ENCODE assay signal across 8 cellular contexts in the genomic region with DNA sequence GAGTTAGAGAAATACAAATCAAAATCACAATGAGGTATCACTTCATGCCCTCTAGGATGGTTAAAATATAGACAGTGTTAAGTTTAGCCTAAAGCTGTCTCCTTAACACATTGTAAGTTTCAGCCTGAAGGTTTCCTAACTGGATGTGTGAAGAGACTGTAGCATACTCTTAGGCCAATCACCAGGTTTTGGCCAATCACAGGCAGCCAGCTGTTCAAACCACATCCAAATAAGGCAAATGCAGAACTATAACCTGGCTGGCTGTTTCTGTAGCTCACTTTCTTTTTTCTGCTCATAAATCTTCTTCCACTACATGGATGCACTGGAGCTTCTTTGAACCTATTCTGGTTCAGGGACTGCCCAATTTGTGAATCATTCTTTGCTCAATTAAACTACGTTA. TPM values are rescaled to one million over a fixed set of nuclear protein-coding genes. Genes with fewer than 3 reads are reported as not detected.
DNase-seq lines count a peak whose midpoint lies in the region; ATAC-seq and TF ChIP-seq lines count a peak whose summit lies in the region.

No MANE protein-coding gene starts in this region.

- no peak for DNase-seq in CD4-positive, alpha-beta memory T cell
- DNase-seq in adrenal gland (no peak), NCI-H1930 (lab: John Stamatoyannopoulos, UW) (no peak), COLO829 (ENCODE audit: low spot score) (no peak), SKM-1 treated with dmso at 0.1 percent for 144 hours (lab: John Stamatoyannopoulos, UW; ENCODE audit: unreplicated experiment) (no peak), gastrocnemius medialis (no peak)

- in situ Hi-C loops in gastrocnemius medialis (cut with MboI; ENCODE audit: low sequenced_read_pairs in 4 of 4): no loop called here

- no peak overlapping the region for H3K27ac ChIP-seq in CD4-positive, alpha-beta memory T cell (ENCODE audit: low read depth, low read length)
- H3K27ac ChIP-seq in adrenal gland (peak overlapping the region in 3 of 5 donors; percentile 37 to 81 (median 49)), gastrocnemius medialis (peak overlapping the region in 2 of 4 donors; percentile 7 to 19)

- peak overlapping the region; percentile 42 to 84 (median 66) for H3K4me3 Mint-ChIP-seq in CD4-positive, alpha-beta memory T cell

- H3K27me3 Mint-ChIP-seq in CD4-positive, alpha-beta memory T cell: no peaks in the 10 kb centered on the region

- peaks cover 0 to 10% (median 0%) of the 10 kb centered on the region in 8 donors for H3K9me3 Mint-ChIP-seq in CD4-positive, alpha-beta memory T cell

- TF ChIP-seq POLR2A in adrenal gland (IDR thresholded peaks at IDR 0.05) (no peak), gastrocnemius medialis (IDR thresholded peaks at IDR 0.05) (no peak)

- POLR2A ChIA-PET in CD4-positive, alpha-beta memory T cell (lab: Charles Lee; ENCODE audit: partially characterized antibody): interaction anchor here (9.5 kb wide), 1 partner anchor 16 kb away, joined by 255 read pairs; the partner anchor contains the start of gene ESYT2

- no peak overlapping the region for H3K4me3 ChIP-seq in CD4-positive, alpha-beta memory T cell (ENCODE audit: low read length in 2 of 2)
- no peak overlapping the region for H3K4me3 ChIP-seq in adrenal gland
- no peak overlapping the region for H3K4me3 ChIP-seq in gastrocnemius medialis

- no peak for TF ChIP-seq CTCF in adrenal gland (IDR thresholded peaks at IDR 0.05)
- TF ChIP-seq CTCF in gastrocnemius medialis (IDR thresholded peaks at IDR 0.05 in 4 of 5, conservative IDR thresholded peaks at IDR 0.05 in 1 of 5): no peak

- peaks cover 57 to 89% (median 73%) of the 10 kb centered on the region in 4 donors for H3K4me1 Mint-ChIP-seq in CD4-positive, alpha-beta memory T cell

- ATAC-seq in GM19395 (IDR thresholded peaks at IDR 0.05; ENCODE audit: unreplicated experiment): peak; percentile 96
- ATAC-seq in HG03175 (IDR thresholded peaks at IDR 0.05; ENCODE audit: unreplicated experiment): peak; percentile 96
- ATAC-seq in gastrocnemius medialis: no peak

- peaks cover 12% of the 10 kb centered on the region for H3K36me3 ChIP-seq in CD4-positive, alpha-beta memory T cell (ENCODE audit: insufficient read depth, low read length)
- H3K36me3 ChIP-seq in adrenal gland (replicated peaks in 1 of 2) (no peaks in the 10 kb centered on the region), gastrocnemius medialis (no peaks in the 10 kb centered on the region)

- peaks cover 70% of the 10 kb centered on the region for H3K4me1 ChIP-seq in CD4-positive, alpha-beta memory T cell (ENCODE audit: insufficient read depth, low read length)
- H3K4me1 ChIP-seq in adrenal gland (replicated peaks in 1 of 2): peaks cover 32 to 42% of the 10 kb centered on the region in 2 donors
- peaks cover 22 to 27% of the 10 kb centered on the region in 2 donors for H3K4me1 ChIP-seq in gastrocnemius medialis

- H3K27me3 ChIP-seq in CD4-positive, alpha-beta memory T cell (ENCODE audit: insufficient read depth, low read length): no peaks in the 10 kb centered on the region
- H3K27me3 ChIP-seq in adrenal gland: no peaks in the 10 kb centered on the region
- no peaks in the 10 kb centered on the region for H3K27me3 ChIP-seq in gastrocnemius medialis

- peaks cover 30 to 52% of the 10 kb centered on the region in 2 donors for H3K36me3 Mint-ChIP-seq in CD4-positive, alpha-beta memory T cell

- peak overlapping the region; percentile 87 to 98 (median 94) for H3K27ac Mint-ChIP-seq in CD4-positive, alpha-beta memory T cell

- CTCF ChIA-PET in CD4-positive, alpha-beta memory T cell (lab: Charles Lee; ENCODE audit: partially characterized antibody): interaction anchor here (1.2 to 1.9 kb wide), 3 partner anchors 13 to 16 kb away, joined by 3 to 6 read pairs (median 4); no protein-coding TSS in a partner anchor

- 35 to 50% (median 39%) methylated on average over 1 of the region's 1 CpG for WGBS in adrenal gland, 4 donors

- intact Hi-C loops in CD4-positive, alpha-beta memory T cell (cut with micrococcal nuclease): no loop called here
- intact Hi-C loops in adrenal gland (cut with DNase I) (no loop called here), gastrocnemius medialis (cut with DNase I; ENCODE audit: low total_unique reads) (no loop called here)

- H3K9me3 ChIP-seq in CD4-positive, alpha-beta memory T cell (ENCODE audit: control insufficient read depth in 1 of 2, low read length in 2 of 2): no peaks in the 10 kb centered on the region
- H3K9me3 ChIP-seq in adrenal gland (replicated peaks in 1 of 3) (no peaks in the 10 kb centered on the region), gastrocnemius medialis (no peaks in the 10 kb centered on the region)

RNA-seq across cellular contexts. Expression of gene ESYT2, which starts 19.7 kb away (rescaled TPM):
- total RNA-seq in CD4-positive, alpha-beta memory T cell: 100 to 1,000 TPM; 114 to 116 TPM
- 10 to 100 TPM; 52.3 to 99.4 TPM for polyA plus RNA-seq in CD4-positive, alpha-beta memory T cell
- total RNA-seq in adrenal gland (100 to 1,000 TPM in 2 of 8 donors, 10 to 100 TPM in 6; 56.2 to 102 (median 87.6) TPM), gastrocnemius medialis (100 to 1,000 TPM in 1 of 4 donors, 10 to 100 TPM in 3; 67.5 to 106 (median 74.7) TPM)
- polyA plus RNA-seq in adrenal gland: 10 to 100 TPM; 16.8 to 57.6 (median 24.5) TPM

RNA-seq across cellular contexts. Expression of gene DYNC2I1, which starts 46.8 kb away (rescaled TPM):
- 10 to 100 TPM; 14.7 to 15.2 TPM for total RNA-seq in CD4-positive, alpha-beta memory T cell
- 10 to 100 TPM in 1 of 2 donors, 1 to 10 TPM in 1; 6.2 to 24.1 TPM for polyA plus RNA-seq in CD4-positive, alpha-beta memory T cell
- total RNA-seq in adrenal gland: 10 to 100 TPM in 6 of 8 donors, 1 to 10 TPM in 2; 6.9 to 19.4 (median 15.2) TPM
- polyA plus RNA-seq in adrenal gland: 10 to 100 TPM; 18.7 to 37.7 (median 20.9) TPM
- 10 to 100 TPM in 3 of 4 donors, 1 to 10 TPM in 1; 7.8 to 16.6 (median 11.0) TPM for total RNA-seq in gastrocnemius medialis

Comparison
In these comparisons a context has a peak if more than half of its experiments do, and no peak if none do; other contexts are left out.
1. ATAC-seq: peak in GM19395 (single experiment) and HG03175 (single experiment); none in gastrocnemius medialis (0 of 2).